25 cellular contexts compared by ENCODE assay signal in genomic region chr1:65412984-65413375, GRCh38. TPM values are rescaled to one million over a fixed set of nuclear protein-coding genes. Genes with fewer than 3 reads are reported as not detected.
DNase-seq lines count a peak whose midpoint lies in the region; ATAC-seq and TF ChIP-seq lines count a peak whose summit lies in the region.
"Had no signal": no experiment of that assay in that cellular context is flagged by ENCODE, and none has a peak within 500 bp of the region (broad histone marks: within the 10 kb centered on the region; RNA-seq: fewer than 3 reads in every experiment).

No MANE protein-coding gene starts in this region.

- no peaks in the 10 kb centered on the region for H3K9me3 ChIP-seq in naive thymus-derived CD4-positive, alpha-beta T cell (ENCODE audit: control insufficient read depth in 2 of 3, low read length in 3 of 3)
- H3K9me3 ChIP-seq: thyroid gland had no signal

- H3K27me3 ChIP-seq in naive thymus-derived CD4-positive, alpha-beta T cell (ENCODE audit: control insufficient read depth in 2 of 2, insufficient read depth in 2 of 2, low read length in 2 of 2) = no peaks in the 10 kb centered on the region
- H3K27me3 ChIP-seq: thyroid gland had no signal

- no peak overlapping the region for H3K4me3 Mint-ChIP-seq in stimulated activated naive CD8-positive, alpha-beta T cell treated with anti-CD3 and anti-CD28 coated beads, Interleukin-15, amount 100 ng/mL, for 72 hours
- no peak overlapping the region for H3K4me3 Mint-ChIP-seq in naive thymus-derived CD4-positive, alpha-beta T cell
- H3K4me3 Mint-ChIP-seq: activated T-cell treated with anti-CD3 and anti-CD28 coated beads, Interleukin-2, amount 50 U/mL, for 4 hours; central memory CD8-positive, alpha-beta T cell; memory B cell had no signal

- no peak overlapping the region for H3K27ac Mint-ChIP-seq in stimulated activated naive CD8-positive, alpha-beta T cell treated with anti-CD3 and anti-CD28 coated beads, Interleukin-15, amount 100 ng/mL, for 72 hours
- no peak overlapping the region for H3K27ac Mint-ChIP-seq in naive thymus-derived CD4-positive, alpha-beta T cell
- H3K27ac Mint-ChIP-seq: memory B cell had no signal

- no peaks in the 10 kb centered on the region for H3K4me1 Mint-ChIP-seq in stimulated activated naive CD8-positive, alpha-beta T cell treated with anti-CD3 and anti-CD28 coated beads, Interleukin-15, amount 100 ng/mL, for 72 hours
- H3K4me1 Mint-ChIP-seq in naive thymus-derived CD4-positive, alpha-beta T cell = peaks cover 0 to 6% (median 0%) of the 10 kb centered on the region in 7 donors
- H3K4me1 Mint-ChIP-seq: central memory CD8-positive, alpha-beta T cell; memory B cell had no signal

- H3K36me3 Mint-ChIP-seq in naive thymus-derived CD4-positive, alpha-beta T cell = peaks cover 12 to 25% (median 20%) of the 10 kb centered on the region in 5 donors

- in situ Hi-C loops in astrocyte of the spinal cord (cut with HindIII; ENCODE audit: low sequenced_read_pairs) = no loop called here

- no peak for TF ChIP-seq CTCF in AG04449 (IDR thresholded peaks at IDR 0.05; ENCODE audit: insufficient read depth, low read length, missing control alignments)
- TF ChIP-seq CTCF in astrocyte of the spinal cord (IDR thresholded peaks at IDR 0.05; ENCODE audit: low read depth, low read length) = no peak

- no peaks in the 10 kb centered on the region for H3K9me3 Mint-ChIP-seq in stimulated activated naive CD8-positive, alpha-beta T cell treated with anti-CD3 and anti-CD28 coated beads, Interleukin-15, amount 100 ng/mL, for 72 hours
- peaks cover 0 to 8% (median 1%) of the 10 kb centered on the region in 11 donors for H3K9me3 Mint-ChIP-seq in naive thymus-derived CD4-positive, alpha-beta T cell
- H3K9me3 Mint-ChIP-seq: central memory CD8-positive, alpha-beta T cell had no signal

- no peak overlapping the region for H3K27ac ChIP-seq in naive thymus-derived CD4-positive, alpha-beta T cell (ENCODE audit: low read depth, low read length)
- H3K27ac ChIP-seq: PC-9, thyroid gland had no signal

- DNase-seq in AG04449 (ENCODE audit: low read depth, low spot score) (peak; percentile 64), HCEC 1CT (peak; percentile 79), astrocyte of the spinal cord (ENCODE audit: low read depth, low spot score) (peak; percentile 77), iris pigment epithelial cell (ENCODE audit: low read depth) (peak; percentile 59)
- no peak for DNase-seq in stimulated activated naive CD8-positive, alpha-beta T cell treated with anti-CD3 and anti-CD28 coated beads, Interleukin-15, amount 100 ng/mL, for 72 hours
- no peak for DNase-seq in naive thymus-derived CD4-positive, alpha-beta T cell
- DNase-seq: activated CD8-positive, alpha-beta memory T cell treated with anti-CD3 and anti-CD28 coated beads for 24 hours; activated naive CD4-positive, alpha-beta T cell; activated T-cell treated with anti-CD3 and anti-CD28 coated beads, Interleukin-2, amount 50 U/mL, for 4 hours; C1 segment of cervical spinal cord; kidney; NCI-H1105 treated with DMSO at 0.1 percent for 48 hours; NCI-H2029 treated with DMSO at 0.1 percent for 48 hours; occipital lobe; PC-9; retina; SHP77 treated with DMSO at 0.1 percent for 48 hours; stimulated activated CD4-positive, alpha-beta T cell treated with anti-CD3 and anti-CD28 coated beads, Interleukin-2, amount 100 ng/mL, for 48 hours; stimulated activated naive CD8-positive, alpha-beta T cell treated with anti-CD3 and anti-CD28 coated beads, Interleukin-15, Interleukin-2, amounts not matched to agents 100 U/mL and 50 U/mL, for 24 hours; thyroid gland had no signal

- H3K27me3 Mint-ChIP-seq in stimulated activated naive CD8-positive, alpha-beta T cell treated with anti-CD3 and anti-CD28 coated beads, Interleukin-15, amount 100 ng/mL, for 72 hours = no peaks in the 10 kb centered on the region
- peaks cover 0 to 15% (median 7%) of the 10 kb centered on the region in 5 donors for H3K27me3 Mint-ChIP-seq in naive thymus-derived CD4-positive, alpha-beta T cell
- H3K27me3 Mint-ChIP-seq: central memory CD8-positive, alpha-beta T cell had no signal

- intact Hi-C loops in naive thymus-derived CD4-positive, alpha-beta T cell (cut with micrococcal nuclease) = no loop called here

- H3K4me1 ChIP-seq in naive thymus-derived CD4-positive, alpha-beta T cell (ENCODE audit: control insufficient read depth in 2 of 2, insufficient read depth in 2 of 2, low read length in 2 of 2) = no peaks in the 10 kb centered on the region

- no peaks in the 10 kb centered on the region for H3K36me3 ChIP-seq in naive thymus-derived CD4-positive, alpha-beta T cell (ENCODE audit: control insufficient read depth in 2 of 3, insufficient read depth in 3 of 3, low read length in 3 of 3)
- H3K36me3 ChIP-seq: thyroid gland had no signal

- H3K4me3 ChIP-seq in AG04449 (ENCODE audit: low read depth, low read length) (no peak overlapping the region), astrocyte of the spinal cord (ENCODE audit: low read depth, low read length) (no peak overlapping the region)
- H3K4me3 ChIP-seq in naive thymus-derived CD4-positive, alpha-beta T cell (ENCODE audit: low read length) = no peak overlapping the region
- H3K4me3 ChIP-seq: PC-9, thyroid gland had no signal

- CTCF ChIA-PET in AG04449 (lab: Yijun Ruan, JAX) = no interaction called here
- CTCF ChIA-PET in naive thymus-derived CD4-positive, alpha-beta T cell (lab: Charles Lee) = interaction anchor here (0.6 kb wide), 1 partner anchor 1180 kb away, joined by 3 read pairs; no protein-coding TSS in a partner anchor

- no peak for ATAC-seq in HG02981 (IDR thresholded peaks at IDR 0.05; ENCODE audit: unreplicated experiment)
- ATAC-seq in HG03280 (IDR thresholded peaks at IDR 0.05; ENCODE audit: unreplicated experiment) = no peak
- ATAC-seq in stimulated activated naive CD8-positive, alpha-beta T cell treated with anti-CD3 and anti-CD28 coated beads, Interleukin-15, amount 100 ng/mL, for 72 hours = no peak
- no peak for ATAC-seq in naive thymus-derived CD4-positive, alpha-beta T cell
- ATAC-seq: activated T-cell treated with anti-CD3 and anti-CD28 coated beads, Interleukin-2, amount 50 U/mL, for 4 hours; HCT116; stimulated activated naive CD8-positive, alpha-beta T cell treated with anti-CD3 and anti-CD28 coated beads, Interleukin-15, Interleukin-2, amounts not matched to agents 100 U/mL and 50 U/mL, for 24 hours had no signal

- POLR2A ChIA-PET in AG04449 (lab: Yijun Ruan, JAX) = interaction anchor here (0.5 to 0.6 kb wide), 2 partner anchors 14 to 166 kb away, joined by 3 read pairs; no protein-coding TSS in a partner anchor
- POLR2A ChIA-PET in naive thymus-derived CD4-positive, alpha-beta T cell (lab: Charles Lee) = no interaction called here

RNA-seq across cellular contexts. Expression of gene LEPR, which starts 7.5 kb away (rescaled TPM):
- total RNA-seq in naive thymus-derived CD4-positive, alpha-beta T cell = 1 to 10 TPM; 1.2 to 3.0 (median 1.8) TPM
- polyA plus RNA-seq in naive thymus-derived CD4-positive, alpha-beta T cell = 1 to 10 TPM; 2.0 TPM

RNA-seq across cellular contexts. Expression of gene LEPROT, which starts 7.5 kb away (rescaled TPM):
- 10 to 100 TPM; 20.8 to 26.3 (median 26.0) TPM for total RNA-seq in naive thymus-derived CD4-positive, alpha-beta T cell
- 10 to 100 TPM; 11.8 to 15.2 TPM for polyA plus RNA-seq in naive thymus-derived CD4-positive, alpha-beta T cell

Comparison
In these comparisons a context has a peak if more than half of its experiments do, and no peak if none do; other contexts are left out.
1. DNase-seq: peak in AG04449 (single experiment), HCEC 1CT (single experiment), astrocyte of the spinal cord (single experiment) and iris pigment epithelial cell (single experiment); none in stimulated activated naive CD8-positive, alpha-beta T cell treated with anti-CD3 and anti-CD28 coated beads, Interleukin-15, amount 100 ng/mL, for 72 hours (0 of 2) and naive thymus-derived CD4-positive, alpha-beta T cell (0 of 9).